Comparison of ENCODE assay signal across 40 cellular contexts in the genomic region with DNA sequence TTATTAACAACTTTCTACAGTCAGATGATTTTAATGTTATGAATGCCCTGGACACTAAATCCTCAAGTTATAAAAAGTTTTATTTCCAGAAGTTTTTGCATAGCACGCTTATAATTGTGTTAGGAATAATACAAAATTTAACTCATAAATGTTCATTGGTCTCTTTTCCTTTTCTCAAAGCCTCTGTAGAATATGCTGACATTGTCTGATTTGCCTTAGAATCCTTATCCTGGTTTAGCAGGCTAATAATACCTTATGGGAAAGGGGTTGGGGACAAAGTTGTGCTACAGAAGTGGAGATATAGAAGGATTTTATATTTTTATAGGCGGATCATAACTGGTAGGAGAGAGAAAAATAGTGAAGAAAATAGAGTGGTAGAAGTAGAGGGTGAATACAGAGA.
"Had no signal": no experiment of that assay in that cellular context is flagged by ENCODE, and none has a peak within 500 bp of the region (broad histone marks: within the 10 kb centered on the region; RNA-seq: fewer than 3 reads in every experiment).

No MANE protein-coding gene starts in this region.

- H3K36me3 Mint-ChIP-seq: activated naive CD4-positive, alpha-beta T cell treated with anti-CD3 and anti-CD28 coated beads, Interleukin-2, amount 10 ng/mL, durations not matched to agents 7 days and 5 days; activated naive CD4-positive, alpha-beta T cell treated with anti-CD3 and anti-CD28 coated beads, Interleukin-2, amount 50 U/mL, for 24 hours; activated naive CD4-positive, alpha-beta T cell treated with anti-CD3 and anti-CD28 coated beads, Interleukin-2, amount 50 U/mL, for 72 hours; activated naive CD8-positive, alpha-beta T cell; activated naive CD8-positive, alpha-beta T cell treated with anti-CD3 and anti-CD28 coated beads for 36 hours; activated naive CD8-positive, alpha-beta T cell treated with anti-CD3 and anti-CD28 coated beads, Interleukin-2, amount 10 ng/mL, durations not matched to agents 7 days and 5 days; brain had no signal

- H3K9me3 ChIP-seq: adrenal gland, ascending aorta, body of pancreas, breast epithelium had no signal

- H3K27me3 Mint-ChIP-seq: activated naive CD4-positive, alpha-beta T cell treated with anti-CD3 and anti-CD28 coated beads, Interleukin-2, amount 10 ng/mL, durations not matched to agents 7 days and 5 days; activated naive CD4-positive, alpha-beta T cell treated with anti-CD3 and anti-CD28 coated beads, Interleukin-2, amount 50 U/mL, for 24 hours; activated naive CD8-positive, alpha-beta T cell; activated naive CD8-positive, alpha-beta T cell treated with anti-CD3 and anti-CD28 coated beads for 36 hours; activated naive CD8-positive, alpha-beta T cell treated with anti-CD3 and anti-CD28 coated beads, Interleukin-2, amount 10 ng/mL, durations not matched to agents 7 days and 5 days; activated naive CD8-positive, alpha-beta T cell treated with anti-CD3 and anti-CD28 coated beads, Interleukin-2, amount 50 U/mL, for 24 hours; activated T-cell treated with anti-CD3 and anti-CD28 coated beads, Interleukin-2, amount 50 U/mL, for 24 hours; activated T-helper 17 cell treated with anti-CD3 and anti-CD28 coated beads, Interleukin-2, amount 50 U/mL, for 72 hours; central memory CD8-positive, alpha-beta T cell had no signal

- H3K4me1 Mint-ChIP-seq: activated naive CD4-positive, alpha-beta T cell treated with anti-CD3 and anti-CD28 coated beads, Interleukin-2, amount 10 ng/mL, durations not matched to agents 7 days and 5 days; activated naive CD4-positive, alpha-beta T cell treated with anti-CD3 and anti-CD28 coated beads, Interleukin-2, amount 50 U/mL, for 24 hours; activated naive CD8-positive, alpha-beta T cell treated with anti-CD3 and anti-CD28 coated beads for 36 hours; activated naive CD8-positive, alpha-beta T cell treated with anti-CD3 and anti-CD28 coated beads, Interleukin-2, amount 10 ng/mL, durations not matched to agents 7 days and 5 days; activated naive CD8-positive, alpha-beta T cell treated with anti-CD3 and anti-CD28 coated beads, Interleukin-2, amount 50 U/mL, for 24 hours; activated T-helper 17 cell treated with anti-CD3 and anti-CD28 coated beads, Interleukin-2, amount 50 U/mL, for 72 hours; brain; central memory CD8-positive, alpha-beta T cell had no signal

- ATAC-seq: activated naive CD4-positive, alpha-beta T cell treated with anti-CD3 and anti-CD28 coated beads, Interleukin-2, amount 50 U/mL, for 72 hours; activated naive CD8-positive, alpha-beta T cell treated with anti-CD3 and anti-CD28 coated beads, Interleukin-2, amount 50 U/mL, for 24 hours; activated T-cell treated with anti-CD3 and anti-CD28 coated beads, Interleukin-2, amount 50 U/mL, for 4 hours; activated T-cell treated with anti-CD3 and anti-CD28 coated beads, Interleukin-2, amount 50 U/mL, for 72 hours; activated T-helper 17 cell treated with anti-CD3 and anti-CD28 coated beads, Interleukin-2, amount 50 U/mL, for 72 hours; body of pancreas had no signal

- DNase-seq: activated effector memory CD4-positive, alpha-beta T cell treated with anti-CD3 and anti-CD28 coated beads, Interleukin-2, amount 50 U/mL, for 16 hours; activated effector memory CD4-positive, alpha-beta T cell treated with Interleukin-2 at 50 U/mL for 16 hours; activated gamma-delta T cell; activated gamma-delta T cell treated with Interleukin-2 at 50 U/mL for 16 hours; activated naive CD4-positive, alpha-beta T cell; activated naive CD4-positive, alpha-beta T cell treated with anti-CD3 and anti-CD28 coated beads for 36 hours; activated naive CD4-positive, alpha-beta T cell treated with anti-CD3 and anti-CD28 coated beads, Interleukin-2, amount 10 ng/mL, durations not matched to agents 7 days and 5 days; activated naive CD4-positive, alpha-beta T cell treated with anti-CD3 and anti-CD28 coated beads, Interleukin-2, amount 50 U/mL, for 16 hours; activated naive CD4-positive, alpha-beta T cell treated with Interleukin-2 at 50 U/mL for 16 hours; activated naive CD8-positive, alpha-beta T cell treated with anti-CD3 and anti-CD28 coated beads for 36 hours; activated naive CD8-positive, alpha-beta T cell treated with anti-CD3 and anti-CD28 coated beads, Interleukin-2, amount 10 ng/mL, durations not matched to agents 7 days and 5 days; activated naive CD8-positive, alpha-beta T cell treated with anti-CD3 and anti-CD28 coated beads, Interleukin-2, amount 50 U/mL, for 24 hours; activated T-cell treated with anti-CD3 and anti-CD28 coated beads, Interleukin-2, amount 50 U/mL, for 1 hour; activated T-cell treated with anti-CD3 and anti-CD28 coated beads, Interleukin-2, amount 50 U/mL, for 24 hours; activated T-cell treated with anti-CD3 and anti-CD28 coated beads, Interleukin-2, amount 50 U/mL, for 4 hours; activated T-cell treated with anti-CD3 and anti-CD28 coated beads, Interleukin-2, amount 50 U/mL, for 48 hours; activated T-cell treated with anti-CD3 and anti-CD28 coated beads, Interleukin-2, amount 50 U/mL, for 72 hours; adrenal gland; amniotic stem cell; amygdala; anterior cingulate cortex; aorta; body of pancreas; brain microvascular endothelial cell; caudate nucleus; central memory CD4-positive, alpha-beta T cell; cerebellar nuclear complex had no signal

- H3K27me3 ChIP-seq: adrenal gland, ascending aorta, body of pancreas, brain microvascular endothelial cell, breast epithelium, cardiac muscle cell had no signal

- H3K27ac ChIP-seq: adrenal gland, ascending aorta, body of pancreas, brain microvascular endothelial cell, breast epithelium, cardiac muscle cell had no signal

- FAIRE-seq: astrocyte, bronchial epithelial cell had no signal

- H3K9me3 Mint-ChIP-seq: brain had no signal

- H3K36me3 ChIP-seq: adrenal gland, ascending aorta, brain microvascular endothelial cell, breast epithelium, cardiac muscle cell had no signal

- H3K27ac Mint-ChIP-seq: activated naive CD4-positive, alpha-beta T cell treated with anti-CD3 and anti-CD28 coated beads for 36 hours; activated naive CD4-positive, alpha-beta T cell treated with anti-CD3 and anti-CD28 coated beads, Interleukin-2, amount 10 ng/mL, durations not matched to agents 7 days and 5 days; activated naive CD4-positive, alpha-beta T cell treated with anti-CD3 and anti-CD28 coated beads, Interleukin-2, amount 50 U/mL, for 24 hours; activated naive CD4-positive, alpha-beta T cell treated with anti-CD3 and anti-CD28 coated beads, Interleukin-2, amount 50 U/mL, for 72 hours; activated naive CD8-positive, alpha-beta T cell; activated naive CD8-positive, alpha-beta T cell treated with anti-CD3 and anti-CD28 coated beads for 36 hours; activated naive CD8-positive, alpha-beta T cell treated with anti-CD3 and anti-CD28 coated beads, Interleukin-2, amount 10 ng/mL, durations not matched to agents 7 days and 5 days; activated naive CD8-positive, alpha-beta T cell treated with anti-CD3 and anti-CD28 coated beads, Interleukin-2, amount 50 U/mL, for 24 hours; activated T-cell treated with anti-CD3 and anti-CD28 coated beads, Interleukin-2, amount 50 U/mL, for 24 hours; activated T-cell treated with anti-CD3 and anti-CD28 coated beads, Interleukin-2, amount 50 U/mL, for 72 hours; activated T-helper 1 cell treated with anti-CD3 and anti-CD28 coated beads, Interleukin-12 subunit alpha, Interleukin-12 subunit beta, Interleukin-2, Interleukin-4 antibody, amounts not matched to agents 30 ng/mL and 10 ng/mL and 1 ng/mL, durations not matched to agents 14 hours and 24 hours and 36 hours; activated T-helper 17 cell treated with anti-CD3 and anti-CD28 coated beads, Interleukin-2, amount 50 U/mL, for 72 hours; activated T-helper 2 cell treated with anti-CD3 and anti-CD28 coated beads, Interferon-gamma antibody, Interleukin-2, Interleukin-4, amounts not matched to agents 10 μg/mL and 5 μg/mL and 100 μg/mL, durations not matched to agents 14 hours and 24 hours and 36 hours; brain had no signal

- H3K4me1 ChIP-seq: adrenal gland, ascending aorta, body of pancreas, breast epithelium had no signal

- H3K4me3 Mint-ChIP-seq: activated naive CD4-positive, alpha-beta T cell treated with anti-CD3 and anti-CD28 coated beads for 36 hours; activated naive CD4-positive, alpha-beta T cell treated with anti-CD3 and anti-CD28 coated beads, Interleukin-2, amount 10 ng/mL, durations not matched to agents 7 days and 5 days; activated naive CD4-positive, alpha-beta T cell treated with anti-CD3 and anti-CD28 coated beads, Interleukin-2, amount 50 U/mL, for 24 hours; activated naive CD8-positive, alpha-beta T cell; activated naive CD8-positive, alpha-beta T cell treated with anti-CD3 and anti-CD28 coated beads for 36 hours; activated naive CD8-positive, alpha-beta T cell treated with anti-CD3 and anti-CD28 coated beads, Interleukin-2, amount 10 ng/mL, durations not matched to agents 7 days and 5 days; activated naive CD8-positive, alpha-beta T cell treated with anti-CD3 and anti-CD28 coated beads, Interleukin-2, amount 50 U/mL, for 24 hours; activated T-cell treated with anti-CD3 and anti-CD28 coated beads, Interleukin-2, amount 50 U/mL, for 24 hours; activated T-cell treated with anti-CD3 and anti-CD28 coated beads, Interleukin-2, amount 50 U/mL, for 4 hours; activated T-cell treated with anti-CD3 and anti-CD28 coated beads, Interleukin-2, amount 50 U/mL, for 72 hours; activated T-helper 1 cell treated with anti-CD3 and anti-CD28 coated beads, Interleukin-12 subunit alpha, Interleukin-12 subunit beta, Interleukin-2, Interleukin-4 antibody, amounts not matched to agents 30 ng/mL and 10 ng/mL and 1 ng/mL, durations not matched to agents 14 hours and 24 hours and 36 hours; activated T-helper 17 cell treated with anti-CD3 and anti-CD28 coated beads, Interleukin-2, amount 50 U/mL, for 72 hours; brain; central memory CD8-positive, alpha-beta T cell had no signal

- H3K4me3 ChIP-seq: adrenal gland, ascending aorta, body of pancreas, breast epithelium, cardiac muscle cell had no signal
